In genomic region chr1:186819140-186819539, GRCh38 we compare ENCODE assay signal across 9 cellular contexts. TPM values are rescaled to one million over a fixed set of nuclear protein-coding genes. Genes with fewer than 3 reads are reported as not detected.
DNase-seq lines count a peak whose midpoint lies in the region; ATAC-seq and TF ChIP-seq lines count a peak whose summit lies in the region.
"Had no signal": no experiment of that assay in that cellular context is flagged by ENCODE, and none has a peak within 500 bp of the region (broad histone marks: within the 10 kb centered on the region; RNA-seq: fewer than 3 reads in every experiment).

No MANE protein-coding gene starts in this region.

- H3K4me1 ChIP-seq in osteoblast (ENCODE audit: insufficient read depth, low read length): peaks cover 10% of the 10 kb centered on the region

- H3K4me2 ChIP-seq in osteoblast (ENCODE audit: insufficient read depth, low read length): peak overlapping the region; percentile 46

- H3K27me3 ChIP-seq in osteoblast (ENCODE audit: insufficient read depth, low read length): no peaks in the 10 kb centered on the region

- H4K20me1 ChIP-seq in osteoblast (ENCODE audit: insufficient read depth, low read length): no peaks in the 10 kb centered on the region

- H2AFZ ChIP-seq in osteoblast (ENCODE audit: low read length): peak overlapping the region; percentile 88

- DNase-seq in NOMO-1 treated with DMSO at 0.1 percent for 48 hours (lab: John Stamatoyannopoulos, UW; ENCODE audit: unreplicated experiment) (peak; percentile 82), osteoblast (ENCODE audit: insufficient read length, low spot score, missing footprints) (peak; percentile 73), NCI-H1105 (lab: John Stamatoyannopoulos, UW) (no peak), NCI-H2107 treated with DMSO at 0.1 percent for 48 hours (lab: John Stamatoyannopoulos, UW; ENCODE audit: unreplicated experiment) (no peak)
- no peak for DNase-seq in activated T-cell treated with anti-CD3 and anti-CD28 coated beads, Interleukin-2, amount 50 U/mL, for 1 hour
- no peak for DNase-seq in activated naive CD4-positive, alpha-beta T cell treated with Interleukin-2 at 50 U/mL for 16 hours
- DNase-seq: NCI-H510A treated with DMSO at 0.1 percent for 48 hours had no signal

- H3K36me3 ChIP-seq in osteoblast (ENCODE audit: insufficient read depth, low read length): no peaks in the 10 kb centered on the region

- ATAC-seq in GM18907 (IDR thresholded peaks at IDR 0.05; ENCODE audit: unreplicated experiment) (peak; percentile 84), HG02852 (IDR thresholded peaks at IDR 0.05; ENCODE audit: unreplicated experiment) (peak; percentile 83)

- no peaks in the 10 kb centered on the region for H3K79me2 ChIP-seq in osteoblast (ENCODE audit: insufficient read depth, low read length)

- no peaks in the 10 kb centered on the region for H3K9me3 ChIP-seq in osteoblast (ENCODE audit: low read depth, low read length)

- peak overlapping the region; percentile 83 for H3K27ac ChIP-seq in osteoblast (ENCODE audit: low read depth, low read length)

- TF ChIP-seq CTCF in osteoblast (IDR thresholded peaks at IDR 0.05; ENCODE audit: extremely low read depth, low read depth, low read length): no peak

- peak overlapping the region; percentile 24 for H3K4me3 ChIP-seq in osteoblast (ENCODE audit: insufficient read depth, low read length)

RNA-seq across cellular contexts. Expression of gene PLA2G4A, which starts 9.6 kb away (rescaled TPM):
- total RNA-seq in osteoblast: 10.0 and 12.3 TPM in 2 replicates

Comparison
In these comparisons a context has a peak if more than half of its experiments do, and no peak if none do; other contexts are left out.
1. DNase-seq: peak in NOMO-1 treated with DMSO at 0.1 percent for 48 hours (single experiment) and osteoblast (single experiment); none in NCI-H1105 (single experiment), activated T-cell treated with anti-CD3 and anti-CD28 coated beads, Interleukin-2, amount 50 U/mL, for 1 hour (single experiment), activated naive CD4-positive, alpha-beta T cell treated with Interleukin-2 at 50 U/mL for 16 hours (single experiment) and NCI-H2107 treated with DMSO at 0.1 percent for 48 hours (single experiment).